ENCODE assay signal across 1 cellular context in the genomic region with DNA sequence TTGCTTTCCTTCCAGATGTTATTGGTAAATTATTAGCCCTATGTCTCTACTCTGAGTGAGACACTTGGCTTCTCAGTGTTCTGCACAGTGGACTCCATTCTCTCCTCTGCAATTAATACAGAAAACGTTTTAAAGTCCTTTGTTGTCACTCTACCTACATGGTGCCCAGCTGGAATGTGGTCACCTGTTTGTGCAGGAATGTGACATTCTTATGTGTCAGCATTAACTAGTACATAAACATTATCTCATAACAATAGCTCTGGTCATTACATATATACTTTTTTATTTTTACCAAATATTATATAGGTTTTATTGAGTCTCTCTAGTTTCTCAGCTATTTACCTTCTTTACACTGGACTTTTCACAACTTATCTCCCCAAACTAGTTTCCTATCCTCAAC.
TF ChIP-seq lines count a peak whose summit lies in the region.

No MANE protein-coding gene starts in this region.

TF ChIP-seq in SK-N-SH treated with all-trans-retinoic acid at 6 μM for 48 hours, 23 proteins besides CTCF, POLR2A, EP300 and RAD21 (continued from another document):
- TF ChIP-seq, protein P1, sequence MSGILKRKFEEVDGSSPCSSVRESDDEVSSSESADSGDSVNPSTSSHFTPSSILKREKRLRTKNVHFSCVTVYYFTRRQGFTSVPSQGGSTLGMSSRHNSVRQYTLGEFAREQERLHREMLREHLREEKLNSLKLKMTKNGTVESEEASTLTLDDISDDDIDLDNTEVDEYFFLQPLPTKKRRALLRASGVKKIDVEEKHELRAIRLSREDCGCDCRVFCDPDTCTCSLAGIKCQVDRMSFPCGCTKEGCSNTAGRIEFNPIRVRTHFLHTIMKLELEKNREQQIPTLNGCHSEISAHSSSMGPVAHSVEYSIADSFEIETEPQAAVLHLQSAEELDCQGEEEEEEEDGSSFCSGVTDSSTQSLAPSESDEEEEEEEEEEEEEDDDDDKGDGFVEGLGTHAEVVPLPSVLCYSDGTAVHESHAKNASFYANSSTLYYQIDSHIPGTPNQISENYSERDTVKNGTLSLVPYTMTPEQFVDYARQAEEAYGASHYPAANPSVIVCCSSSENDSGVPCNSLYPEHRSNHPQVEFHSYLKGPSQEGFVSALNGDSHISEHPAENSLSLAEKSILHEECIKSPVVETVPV (CRISPR knock-in tag; IDR thresholded peaks at IDR 0.05) = no peak
- TF ChIP-seq, protein P2, sequence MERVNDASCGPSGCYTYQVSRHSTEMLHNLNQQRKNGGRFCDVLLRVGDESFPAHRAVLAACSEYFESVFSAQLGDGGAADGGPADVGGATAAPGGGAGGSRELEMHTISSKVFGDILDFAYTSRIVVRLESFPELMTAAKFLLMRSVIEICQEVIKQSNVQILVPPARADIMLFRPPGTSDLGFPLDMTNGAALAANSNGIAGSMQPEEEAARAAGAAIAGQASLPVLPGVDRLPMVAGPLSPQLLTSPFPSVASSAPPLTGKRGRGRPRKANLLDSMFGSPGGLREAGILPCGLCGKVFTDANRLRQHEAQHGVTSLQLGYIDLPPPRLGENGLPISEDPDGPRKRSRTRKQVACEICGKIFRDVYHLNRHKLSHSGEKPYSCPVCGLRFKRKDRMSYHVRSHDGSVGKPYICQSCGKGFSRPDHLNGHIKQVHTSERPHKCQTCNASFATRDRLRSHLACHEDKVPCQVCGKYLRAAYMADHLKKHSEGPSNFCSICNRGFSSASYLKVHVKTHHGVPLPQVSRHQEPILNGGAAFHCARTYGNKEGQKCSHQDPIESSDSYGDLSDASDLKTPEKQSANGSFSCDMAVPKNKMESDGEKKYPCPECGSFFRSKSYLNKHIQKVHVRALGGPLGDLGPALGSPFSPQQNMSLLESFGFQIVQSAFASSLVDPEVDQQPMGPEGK (CRISPR knock-in tag; IDR thresholded peaks at IDR 0.05; ENCODE audit: borderline replicate concordance) = no peak
- no peak for TF ChIP-seq ZC3H10 (CRISPR knock-in tag; IDR thresholded peaks at IDR 0.05)
- TF ChIP-seq, protein P3, sequence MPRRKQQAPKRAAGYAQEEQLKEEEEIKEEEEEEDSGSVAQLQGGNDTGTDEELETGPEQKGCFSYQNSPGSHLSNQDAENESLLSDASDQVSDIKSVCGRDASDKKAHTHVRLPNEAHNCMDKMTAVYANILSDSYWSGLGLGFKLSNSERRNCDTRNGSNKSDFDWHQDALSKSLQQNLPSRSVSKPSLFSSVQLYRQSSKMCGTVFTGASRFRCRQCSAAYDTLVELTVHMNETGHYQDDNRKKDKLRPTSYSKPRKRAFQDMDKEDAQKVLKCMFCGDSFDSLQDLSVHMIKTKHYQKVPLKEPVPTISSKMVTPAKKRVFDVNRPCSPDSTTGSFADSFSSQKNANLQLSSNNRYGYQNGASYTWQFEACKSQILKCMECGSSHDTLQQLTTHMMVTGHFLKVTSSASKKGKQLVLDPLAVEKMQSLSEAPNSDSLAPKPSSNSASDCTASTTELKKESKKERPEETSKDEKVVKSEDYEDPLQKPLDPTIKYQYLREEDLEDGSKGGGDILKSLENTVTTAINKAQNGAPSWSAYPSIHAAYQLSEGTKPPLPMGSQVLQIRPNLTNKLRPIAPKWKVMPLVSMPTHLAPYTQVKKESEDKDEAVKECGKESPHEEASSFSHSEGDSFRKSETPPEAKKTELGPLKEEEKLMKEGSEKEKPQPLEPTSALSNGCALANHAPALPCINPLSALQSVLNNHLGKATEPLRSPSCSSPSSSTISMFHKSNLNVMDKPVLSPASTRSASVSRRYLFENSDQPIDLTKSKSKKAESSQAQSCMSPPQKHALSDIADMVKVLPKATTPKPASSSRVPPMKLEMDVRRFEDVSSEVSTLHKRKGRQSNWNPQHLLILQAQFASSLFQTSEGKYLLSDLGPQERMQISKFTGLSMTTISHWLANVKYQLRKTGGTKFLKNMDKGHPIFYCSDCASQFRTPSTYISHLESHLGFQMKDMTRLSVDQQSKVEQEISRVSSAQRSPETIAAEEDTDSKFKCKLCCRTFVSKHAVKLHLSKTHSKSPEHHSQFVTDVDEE (CRISPR knock-in tag; IDR thresholded peaks at IDR 0.05) = no peak
